8 cellular contexts compared by ENCODE assay signal in genomic region chr14:69766984-69767368, GRCh38. TPM values are rescaled to one million over a fixed set of nuclear protein-coding genes. Genes with fewer than 3 reads are reported as not detected.
DNase-seq lines count a peak whose midpoint lies in the region; ATAC-seq and TF ChIP-seq lines count a peak whose summit lies in the region.

SRSF5 (plus strand) TSS chr14:69767142; CDS start chr14:69768157, 1,015 bp downstream.

- no peaks in the 10 kb centered on the region for H3K9me3 ChIP-seq in spleen

- intact Hi-C loops in spleen (cut with DNase I; ENCODE audit: low total_unique reads) = no loop called here

- H3K36me3 ChIP-seq in spleen = peaks cover 7 to 41% (median 39%) of the 10 kb centered on the region in 6 donors

- peak; percentile 95 to 98 (median 97) for TF ChIP-seq POLR2A in spleen (IDR thresholded peaks at IDR 0.05)

- H3K4me3 ChIP-seq in spleen = peak within 1 kb of the TSS; percentile 56 to 88 (median 78)

- no peaks in the 10 kb centered on the region for H3K27me3 ChIP-seq in spleen (replicated peaks in 1 of 7)

- ATAC-seq in GM19023 (IDR thresholded peaks at IDR 0.05; ENCODE audit: unreplicated experiment) (peak; percentile 81), HG03280 (IDR thresholded peaks at IDR 0.05; ENCODE audit: unreplicated experiment) (peak; percentile 73)

- H3K4me1 ChIP-seq in spleen = peaks cover 33 to 56% (median 49%) of the 10 kb centered on the region in 6 donors

- WGBS in spleen, 5 donors = 0 to 1% (median 0%) methylated on average over 22 to 31 of the region's 31 CpGs

- TF ChIP-seq CTCF in spleen (IDR thresholded peaks at IDR 0.05 in 8 of 11, conservative IDR thresholded peaks at IDR 0.05 in 3 of 11) = peak in 1 of 11 experiments; percentile 15

- H3K27ac ChIP-seq in spleen = peak within 1 kb of the TSS; percentile 94 to 100 (median 100)

- DNase-seq in AG08396 (ENCODE audit: low spot score) (peak; percentile 94), NCI-H345 treated with DMSO at 0.1 percent for 48 hours (lab: John Stamatoyannopoulos, UW; ENCODE audit: unreplicated experiment) (peak; percentile 80), inferior parietal cortex (ENCODE audit: extremely low spot score) (peak; percentile 98), spleen (peak; percentile 98)
- DNase-seq in activated CD4-positive, CD25-positive, alpha-beta regulatory T cell (lab: John Stamatoyannopoulos, UW) = peak; percentile 80 to 90 (median 85)
- DNase-seq in central memory CD4-positive, alpha-beta T cell = peak; percentile 93

RNA-seq across cellular contexts. Expression of gene SRSF5, which starts in this region (rescaled TPM):
- total RNA-seq in spleen = 100 to 1,000 TPM; 416 to 612 (median 512) TPM
- 100 to 1,000 TPM; 366 to 491 (median 381) TPM for polyA plus RNA-seq in spleen

Comparison
In these comparisons a context has a peak if more than half of its experiments do, and no peak if none do; other contexts are left out.
1. Peak in every context shown above with its lines: DNase-seq, ATAC-seq, H3K4me3 ChIP-seq and H3K27ac ChIP-seq.